ENCODE assay signal across 19 cellular contexts in the genomic region with DNA sequence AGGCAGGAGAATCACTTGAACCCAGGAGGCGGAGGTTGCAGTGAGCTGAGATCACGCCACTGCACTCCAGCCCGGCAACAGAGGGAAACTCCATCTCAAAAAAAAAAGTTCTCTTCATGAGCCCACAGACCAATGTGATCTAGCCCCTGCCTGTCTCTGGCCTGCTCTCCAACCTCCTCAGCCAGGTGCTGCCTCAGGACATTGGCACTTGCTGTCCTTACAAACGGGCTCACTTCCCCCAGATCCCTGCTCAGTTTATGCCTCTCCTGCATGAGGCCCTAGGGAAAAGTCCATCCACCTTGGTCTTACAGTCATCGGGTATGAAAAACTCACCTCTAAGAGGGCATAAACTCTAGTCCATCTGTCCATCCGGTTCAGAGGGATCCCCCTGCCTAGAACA. TPM values are rescaled to one million over a fixed set of nuclear protein-coding genes. Genes with fewer than 3 reads are reported as not detected.
DNase-seq lines count a peak whose midpoint lies in the region; ATAC-seq, FAIRE-seq and TF ChIP-seq lines count a peak whose summit lies in the region.
"Had no signal": no experiment of that assay in that cellular context is flagged by ENCODE, and none has a peak within 500 bp of the region (broad histone marks: within the 10 kb centered on the region; RNA-seq: fewer than 3 reads in every experiment).

No MANE protein-coding gene starts in this region.

- H3K4me3 Mint-ChIP-seq in astrocyte (ENCODE audit: unreplicated experiment) (no peak overlapping the region), neural progenitor cell (peak overlapping the region; percentile 24)
- H3K4me3 Mint-ChIP-seq: CD14-positive monocyte; CD4-positive, alpha-beta memory T cell; GM23338; HFFc6 had no signal

- H3K27ac ChIP-seq in HepG2 (ENCODE audit: extremely low read length, insufficient read depth, low read length) (no peak overlapping the region), right lobe of liver (no peak overlapping the region), astrocyte (ENCODE audit: low read depth, low read length) (no peak overlapping the region), neural progenitor cell (no peak overlapping the region)
- H3K27ac ChIP-seq: BLaER1 had no signal

- peaks cover 6 to 26% of the 10 kb centered on the region in 2 experiments; a peak in 4 of 5 replicates for H3K36me3 ChIP-seq in HepG2 (replicated peaks in 1 of 2; ENCODE audit: control insufficient read depth in 1 of 2, insufficient read depth in 2 of 2, low read length in 2 of 2)
- H3K36me3 ChIP-seq in right lobe of liver, result peaks cover 0 to 6% (median 0%) of the 10 kb centered on the region in 4 donors
- no peaks in the 10 kb centered on the region for H3K36me3 ChIP-seq in astrocyte (ENCODE audit: insufficient read depth, low read length)
- H3K36me3 ChIP-seq in neural progenitor cell, result no peaks in the 10 kb centered on the region

- H3K27me3 Mint-ChIP-seq in astrocyte (ENCODE audit: low read depth, unreplicated experiment) (no peaks in the 10 kb centered on the region), neural progenitor cell (ENCODE audit: insufficient read depth, low read depth) (peaks cover 4% of the 10 kb centered on the region)
- H3K27me3 Mint-ChIP-seq: CD4-positive, alpha-beta memory T cell had no signal

- H3K4me3 ChIP-seq in HepG2 (replicated peaks in 1 of 3; ENCODE audit: insufficient read depth in 1 of 3, low read depth in 2 of 3, low read length in 3 of 3) (no peak overlapping the region), right lobe of liver (no peak overlapping the region), astrocyte (ENCODE audit: insufficient read depth, low read depth, low read length) (no peak overlapping the region), neural progenitor cell (no peak overlapping the region)
- H3K4me3 ChIP-seq: BLaER1, GM23338 had no signal

- TF ChIP-seq POLR2A in HepG2 (IDR thresholded peaks at IDR 0.05; ENCODE audit: insufficient read depth in 1 of 2, low read depth in 2 of 2, low read length in 2 of 2), result 0 out of 4 replicates have a peak, but pooled peaks of 1 of the 2 experiments have one; percentile 28
- no peak for TF ChIP-seq POLR2A in right lobe of liver (IDR thresholded peaks at IDR 0.05)
- no peak for TF ChIP-seq POLR2A in erythroblast (IDR thresholded peaks at IDR 0.05; ENCODE audit: low read length)

- H3K4me2 ChIP-seq in HepG2 (ENCODE audit: low read depth, low read length) (no peak overlapping the region), astrocyte (ENCODE audit: low read length) (no peak overlapping the region), neural progenitor cell (no peak overlapping the region)
- H3K4me2 ChIP-seq: BLaER1, GM23338 had no signal

- H3K27ac Mint-ChIP-seq in astrocyte (ENCODE audit: unreplicated experiment), result peak overlapping the region; percentile 31
- H3K27ac Mint-ChIP-seq in neural progenitor cell, result no peak overlapping the region
- H3K27ac Mint-ChIP-seq: CD4-positive, alpha-beta memory T cell; GM23338; HFFc6 had no signal

- H3K36me3 Mint-ChIP-seq in astrocyte (ENCODE audit: low read depth, unreplicated experiment) (peaks cover 19% of the 10 kb centered on the region), neural progenitor cell (peaks cover 5% of the 10 kb centered on the region)
- H3K36me3 Mint-ChIP-seq: CD4-positive, alpha-beta memory T cell had no signal

- TF ChIP-seq RAD21 in HepG2 (CRISPR knock-in tag; IDR thresholded peaks at IDR 0.05), result no peak

- no peaks in the 10 kb centered on the region for H3F3A ChIP-seq in neural progenitor cell (ENCODE audit: low read depth)

- H3K9me3 ChIP-seq in HepG2 (ENCODE audit: low read length) (no peaks in the 10 kb centered on the region), right lobe of liver (no peaks in the 10 kb centered on the region), astrocyte (ENCODE audit: insufficient read depth, low read depth, low read length) (no peaks in the 10 kb centered on the region), neural progenitor cell (ENCODE audit: low read depth) (no peaks in the 10 kb centered on the region)

- intact Hi-C loops in HepG2 (cut with micrococcal nuclease; ENCODE audit: unreplicated experiment) (no loop called here), right lobe of liver (cut with DNase I) (no loop called here), posterior vena cava (cut with DNase I) (no loop called here)

- in situ Hi-C loops in HepG2 (cut with HindIII; ENCODE audit: extremely low pct_ligation_motif_present, low pct_unique_long_range_greater_than_20kb), result no loop called here

- H3K4me1 ChIP-seq in HepG2 (ENCODE audit: insufficient read depth, low read length), result peaks cover 55% of the 10 kb centered on the region
- no peaks in the 10 kb centered on the region for H3K4me1 ChIP-seq in right lobe of liver
- H3K4me1 ChIP-seq in astrocyte (ENCODE audit: insufficient read depth, low read length), result peaks cover 17% of the 10 kb centered on the region
- H3K4me1 ChIP-seq in neural progenitor cell, result peaks cover 6% of the 10 kb centered on the region

- TF ChIP-seq CTCF in HepG2 (CRISPR knock-in tag; IDR thresholded peaks at IDR 0.05) (no peak), right lobe of liver (IDR thresholded peaks at IDR 0.05) (no peak), astrocyte (IDR thresholded peaks at IDR 0.05; ENCODE audit: insufficient read depth, low read depth, low read length) (no peak), neural progenitor cell (IDR thresholded peaks at IDR 0.05) (no peak)

- no TSS peak for BruUV-seq in HepG2 (replicated peaks; lab: Mats Ljungman, UMichigan)

- H2AFZ ChIP-seq in HepG2 (ENCODE audit: low read length) (no peak overlapping the region), astrocyte (ENCODE audit: low read depth, low read length) (no peak overlapping the region), neural progenitor cell (replicated peaks) (no peak overlapping the region)
- H2AFZ ChIP-seq: GM23338 had no signal

- H3K9ac ChIP-seq in HepG2 (ENCODE audit: insufficient read depth, low read depth, low read length) (no peak overlapping the region), astrocyte (ENCODE audit: low read length) (no peak overlapping the region), neural progenitor cell (no peak overlapping the region)
- H3K9ac ChIP-seq: BLaER1 had no signal

- 98% methylated on average over 6 of the region's 6 CpGs for WGBS in HepG2 (ENCODE audit: low lambda C conversion rate)
- 100% methylated on average over 1 of the region's 6 CpGs for WGBS in right lobe of liver (ENCODE audit: insufficient coverage, low coverage, low lambda C conversion rate, missing lambda C conversion rate)

- peaks cover 21% of the 10 kb centered on the region for H3K4me1 Mint-ChIP-seq in astrocyte (ENCODE audit: low read depth, unreplicated experiment)
- H3K4me1 Mint-ChIP-seq in neural progenitor cell, result peaks cover 7% of the 10 kb centered on the region
- H3K4me1 Mint-ChIP-seq: CD4-positive, alpha-beta memory T cell had no signal

- FAIRE-seq in HepG2 (lab: Jason Lieb, UNC) (no peak), astrocyte (lab: Jason Lieb, UNC) (no peak)
- FAIRE-seq: H54 had no signal

- TF ChIP-seq EP300 in HepG2 (IDR thresholded peaks at IDR 0.05; ENCODE audit: low read depth in 2 of 2, low read length in 2 of 2) (no peak), HepG2 (CRISPR knock-in tag; IDR thresholded peaks at IDR 0.05; ENCODE audit: borderline replicate concordance) (no peak)

- CTCF ChIA-PET in HepG2 (lab: Yijun Ruan, JAX; ENCODE audit: low intra/inter-chr PET ratio, low total read pairs), result no interaction called here

- H3K79me2 ChIP-seq in HepG2 (ENCODE audit: insufficient read depth, low read length), result peaks cover 82% of the 10 kb centered on the region
- peaks cover 49% of the 10 kb centered on the region for H3K79me2 ChIP-seq in astrocyte (ENCODE audit: insufficient read depth, low read length)
- H3K79me2 ChIP-seq in neural progenitor cell (ENCODE audit: low read depth), result no peaks in the 10 kb centered on the region

- DNase-seq in HepG2 (ENCODE audit: low spot score) (no peak), right lobe of liver (no peak), astrocyte (ENCODE audit: low read depth) (no peak), neural progenitor cell (ENCODE audit: low spot score) (no peak), erythroblast (lab: John Stamatoyannopoulos, UW) (no peak), posterior vena cava (ENCODE audit: low spot score) (no peak)
- DNase-seq: 8988T; Calu3; CD4-positive, alpha-beta memory T cell; DMS79 treated with DMSO at 0.1 percent for 48 hours; GF-D8; HCEC 1CT; HFFc6 had no signal

- H4K20me1 ChIP-seq in HepG2 (ENCODE audit: insufficient read depth, low read length) (peaks cover 34% of the 10 kb centered on the region), astrocyte (ENCODE audit: insufficient read depth, low read length) (peaks cover 32% of the 10 kb centered on the region), neural progenitor cell (ENCODE audit: low read depth) (no peaks in the 10 kb centered on the region)

- no peak for ATAC-seq in HepG2
- ATAC-seq in right lobe of liver, result no peak
- ATAC-seq in HG03442 (IDR thresholded peaks at IDR 0.05; ENCODE audit: unreplicated experiment), result no peak
- ATAC-seq: GM23338 had no signal

- POLR2A ChIA-PET in HepG2 (lab: Yijun Ruan, JAX), result no interaction called here

- H3K9me3 Mint-ChIP-seq in astrocyte (ENCODE audit: unreplicated experiment) (peaks cover 3% of the 10 kb centered on the region), neural progenitor cell (peaks cover 3% of the 10 kb centered on the region)
- H3K9me3 Mint-ChIP-seq: CD14-positive monocyte, GM23338, HFFc6 had no signal

- no peaks in the 10 kb centered on the region for H3K27me3 ChIP-seq in HepG2 (ENCODE audit: control insufficient read depth in 1 of 2, insufficient read depth in 2 of 2, low read length in 2 of 2)
- no peaks in the 10 kb centered on the region for H3K27me3 ChIP-seq in right lobe of liver
- H3K27me3 ChIP-seq in astrocyte (ENCODE audit: insufficient read depth, low read length), result no peaks in the 10 kb centered on the region
- H3K27me3 ChIP-seq in neural progenitor cell, result no peaks in the 10 kb centered on the region
- H3K27me3 ChIP-seq: BLaER1 had no signal

RNA-seq across cellular contexts. Expression of a gene that starts 32.5 kb away (rescaled TPM):
- 51.3 and 55.7 TPM in 2 replicates for total RNA-seq in HepG2 (2016; rRNA removed; fragmentation: Illumina TruSeq; extraction: Trizol)
- 14.9 and 19.1 TPM in 2 replicates for total RNA-seq in HepG2 (2016; cell fraction: cytosol; rRNA removed; fragmentation: Illumina TruSeq; extraction: Trizol; ENCODE audit: low read depth)
- total RNA-seq in HepG2 (2016; cell fraction: insoluble cytoplasmic fraction; rRNA removed; fragmentation: Illumina TruSeq; extraction: Trizol), result 45.5 and 52.6 TPM in 2 replicates
- total RNA-seq in HepG2 (2016; cell fraction: membrane; rRNA removed; fragmentation: Illumina TruSeq; extraction: Trizol), result 16.6 and 16.8 TPM in 2 replicates
- total RNA-seq in HepG2 (2016; cell fraction: nucleus; rRNA removed; fragmentation: Illumina TruSeq; extraction: Trizol), result 72.4 and 83.0 TPM in 2 replicates
- 52.9 and 55.1 TPM in 2 replicates for polyA plus RNA-seq in HepG2 (2011; rRNA removed)
- polyA plus RNA-seq in HepG2 (2011; cell fraction: cytosol; rRNA removed), result 28.4 and 33.2 TPM in 2 replicates
- polyA plus RNA-seq in HepG2 (2011; cell fraction: nucleus; rRNA removed), result 76.4 and 98.4 TPM in 2 replicates
- 48.6 and 60.6 TPM in 2 replicates for polyA plus RNA-seq in HepG2 (2012)
- polyA plus RNA-seq in HepG2 (2016; cell fraction: cytosol; fragmentation: Illumina TruSeq; extraction: Trizol; ENCODE audit: low read depth), result 1.6 and 1.9 TPM in 2 replicates
- 32.3 and 39.6 TPM in 2 replicates for polyA plus RNA-seq in HepG2 (2016; cell fraction: insoluble cytoplasmic fraction; fragmentation: Illumina TruSeq; extraction: Trizol; ENCODE audit: low read depth)
- 3.7 and 4.3 TPM in 2 replicates for polyA plus RNA-seq in HepG2 (2016; cell fraction: membrane; fragmentation: Illumina TruSeq; extraction: Trizol; ENCODE audit: low read depth)
- 56.5 and 64.9 TPM in 2 replicates for polyA plus RNA-seq in HepG2 (2016; cell fraction: nucleus; fragmentation: Illumina TruSeq; extraction: Trizol; ENCODE audit: insufficient read depth, low read depth)
- 29.7 and 302 TPM in 2 replicates for polyA minus RNA-seq in HepG2 (2011; rRNA and poly(A)+ RNA removed; ENCODE audit: low replicate concordance)
- 53.8 and 56.5 TPM in 2 replicates for polyA minus RNA-seq in HepG2 (2011; cell fraction: cytosol; rRNA and poly(A)+ RNA removed)
- polyA minus RNA-seq in HepG2 (2011; cell fraction: nucleus; rRNA and poly(A)+ RNA removed), result 139 and 170 TPM in 2 replicates
- total RNA-seq in right lobe of liver, result 10 to 100 TPM; 51.2 to 95.0 (median 58.4) TPM
- 92.9 and 105 TPM in 2 replicates for total RNA-seq in astrocyte
- total RNA-seq in neural progenitor cell (ENCODE audit: low replicate concordance), result 15.0 and 21.8 TPM in 2 replicates
- total RNA-seq in posterior vena cava, result 10 to 100 TPM; 64.8 to 69.3 TPM
- total RNA-seq: A673 had no signal
